Comparison of ENCODE assay signal across 17 cellular contexts in genomic region chr2:187550797-187551306, GRCh38. TPM values are rescaled to one million over a fixed set of nuclear protein-coding genes. Genes with fewer than 3 reads are reported as not detected.
DNase-seq lines count a peak whose midpoint lies in the region; ATAC-seq and TF ChIP-seq lines count a peak whose summit lies in the region.
"Had no signal": no experiment of that assay in that cellular context is flagged by ENCODE, and none has a peak within 500 bp of the region (broad histone marks: within the 10 kb centered on the region; RNA-seq: fewer than 3 reads in every experiment).

No MANE protein-coding gene starts in this region.

- H3K4me3 ChIP-seq in SK-N-MC = no peak overlapping the region
- peak overlapping the region; percentile 74 for H3K4me3 ChIP-seq in endocrine pancreas (ENCODE audit: control insufficient read depth, insufficient read depth, low read length)
- H3K4me3 ChIP-seq in mesodermal cell (ENCODE audit: extremely low read depth, insufficient read depth, low read length, poor library complexity, severe bottlenecking) = peak overlapping the region; percentile 38
- H3K4me3 ChIP-seq in tibial artery = peak overlapping the region; percentile 60 to 65
- no peak overlapping the region for H3K4me3 ChIP-seq in GM23338
- no peak overlapping the region for H3K4me3 ChIP-seq in trophoblast cell (ENCODE audit: low read depth, low read length)
- H3K4me3 ChIP-seq: PC-9 had no signal

- H3K4me1 Mint-ChIP-seq in GM23338 = peaks cover 17% of the 10 kb centered on the region; the same call in 2 of the 3 replicates

- no peaks in the 10 kb centered on the region for H3K27me3 ChIP-seq in endocrine pancreas (ENCODE audit: control insufficient read depth, insufficient read depth, low read length)
- no peaks in the 10 kb centered on the region for H3K27me3 ChIP-seq in tibial artery
- H3K27me3 ChIP-seq in GM23338 (ENCODE audit: insufficient read depth) = no peaks in the 10 kb centered on the region
- H3K27me3 ChIP-seq in trophoblast cell (ENCODE audit: insufficient read depth, low read length) = no peaks in the 10 kb centered on the region

- H3K9me2 ChIP-seq in GM23338 (ENCODE audit: insufficient read depth) = no peaks in the 10 kb centered on the region

- H2AK5ac ChIP-seq in trophoblast cell (ENCODE audit: low read length) = no peak overlapping the region

- no peak overlapping the region for H4K91ac ChIP-seq in trophoblast cell (ENCODE audit: low read depth, low read length)

- H3K9me3 ChIP-seq in SK-N-MC (ENCODE audit: low read depth, low read length) (no peaks in the 10 kb centered on the region), endocrine pancreas (ENCODE audit: control insufficient read depth, low read length) (no peaks in the 10 kb centered on the region), mesodermal cell (ENCODE audit: control insufficient read depth, low read length) (no peaks in the 10 kb centered on the region), tibial artery (no peaks in the 10 kb centered on the region), trophoblast cell (ENCODE audit: insufficient read depth, low read depth, low read length) (no peaks in the 10 kb centered on the region)

- peaks cover 8% of the 10 kb centered on the region for H3K36me3 Mint-ChIP-seq in GM23338 (ENCODE audit: low read depth)
- H3K36me3 Mint-ChIP-seq: CD4-positive, CD25-positive, alpha-beta regulatory T cell; natural killer cell treated with Interleukin-12 subunit alpha and Interleukin-12 subunit beta and Interleukin-15 and Interleukin-18, amount 100 ng/mL, for 72 hours had no signal

- H2BK5ac ChIP-seq in trophoblast cell (ENCODE audit: low read depth, low read length, poor library complexity) = no peak overlapping the region

- H3K4me3 Mint-ChIP-seq in GM23338 = no peak overlapping the region
- H3K4me3 Mint-ChIP-seq: activated naive CD4-positive, alpha-beta T cell treated with anti-CD3 and anti-CD28 coated beads for 36 hours; CD4-positive, CD25-positive, alpha-beta regulatory T cell; natural killer cell treated with Interleukin-12 subunit alpha and Interleukin-12 subunit beta and Interleukin-15 and Interleukin-18, amount 100 ng/mL, for 72 hours had no signal

- no peak overlapping the region for H2BK120ac ChIP-seq in trophoblast cell (ENCODE audit: insufficient read depth, low read length, poor library complexity)

- H3K14ac ChIP-seq in trophoblast cell (ENCODE audit: low read length) = no peak overlapping the region

- H4K12ac ChIP-seq in trophoblast cell (ENCODE audit: low read depth, low read length) = no peak overlapping the region

- H3K9me3 Mint-ChIP-seq in GM23338 = peaks cover 7% of the 10 kb centered on the region
- H3K9me3 Mint-ChIP-seq: natural killer cell treated with Interleukin-12 subunit alpha and Interleukin-12 subunit beta and Interleukin-15 and Interleukin-18, amount 100 ng/mL, for 72 hours had no signal

- H3K36me3 ChIP-seq in SK-N-MC (ENCODE audit: insufficient read depth, low read length) (no peaks in the 10 kb centered on the region; the same call in 1 of the 2 replicates), endocrine pancreas (ENCODE audit: control insufficient read depth, insufficient read depth, low read length) (no peaks in the 10 kb centered on the region), mesodermal cell (ENCODE audit: control insufficient read depth, insufficient read depth, low read length) (peaks cover 24% of the 10 kb centered on the region), tibial artery (no peaks in the 10 kb centered on the region), GM23338 (ENCODE audit: insufficient read depth) (no peaks in the 10 kb centered on the region), trophoblast cell (ENCODE audit: control insufficient read depth in 1 of 2, insufficient read depth in 2 of 2, low read length in 2 of 2) (no peaks in the 10 kb centered on the region)

- no CpG with 5 or more reads among the region's 1 CpG for WGBS in mesodermal cell (ENCODE audit: insufficient coverage in 2 of 2), 2 experiments
- no CpG with 5 or more reads among the region's 1 CpG for WGBS in trophoblast cell (ENCODE audit: extremely low coverage, insufficient coverage, insufficient read length)

- H3K79me1 ChIP-seq in trophoblast cell (ENCODE audit: low read length) = no peaks in the 10 kb centered on the region

- H3K4ac ChIP-seq in trophoblast cell (ENCODE audit: low read depth, low read length) = no peak overlapping the region

- intact Hi-C loops in tibial artery (cut with DNase I; ENCODE audit: low total_unique reads) = no loop called here

- H3K18ac ChIP-seq in trophoblast cell (ENCODE audit: low read length) = no peak overlapping the region

- TF ChIP-seq CTCF in tibial artery (IDR thresholded peaks at IDR 0.05) = no peak
- no peak for TF ChIP-seq CTCF in GM23338 (conservative IDR thresholded peaks at IDR 0.05; ENCODE audit: low read depth in 2 of 2)

- H3K27me3 Mint-ChIP-seq in GM23338 (ENCODE audit: insufficient read depth, low read depth, poor library complexity) = no peaks in the 10 kb centered on the region
- H3K27me3 Mint-ChIP-seq: CD4-positive, CD25-positive, alpha-beta regulatory T cell; natural killer cell treated with Interleukin-12 subunit alpha and Interleukin-12 subunit beta and Interleukin-15 and Interleukin-18, amount 100 ng/mL, for 72 hours had no signal

- peak overlapping the region; percentile 21 for H3K27ac ChIP-seq in SK-N-MC
- H3K27ac ChIP-seq in mesodermal cell (ENCODE audit: low read depth, low read length, severe bottlenecking) = no peak overlapping the region
- peak overlapping the region; percentile 77 to 80 for H3K27ac ChIP-seq in tibial artery
- no peak overlapping the region for H3K27ac ChIP-seq in GM23338 (ENCODE audit: low read depth)
- H3K27ac ChIP-seq in trophoblast cell (ENCODE audit: low read depth, low read length) = no peak overlapping the region
- H3K27ac ChIP-seq: PC-9 had no signal

- no peak overlapping the region for H3K9ac ChIP-seq in SK-N-MC (ENCODE audit: insufficient read length)
- H3K9ac ChIP-seq in endocrine pancreas (ENCODE audit: control insufficient read depth, insufficient read depth, low read length) = no peak overlapping the region
- no peak overlapping the region for H3K9ac ChIP-seq in trophoblast cell (ENCODE audit: low read length)

- no peaks in the 10 kb centered on the region for H3F3A ChIP-seq in GM23338 (replicated peaks; ENCODE audit: low read depth)

- no peak for ATAC-seq in GM23338
- ATAC-seq: natural killer cell treated with Interleukin-12 subunit alpha and Interleukin-12 subunit beta and Interleukin-15 and Interleukin-18, amount 100 ng/mL, for 72 hours had no signal

- H3K4me1 ChIP-seq in endocrine pancreas (ENCODE audit: control insufficient read depth, insufficient read depth, low read length) (peaks cover 15% of the 10 kb centered on the region), mesodermal cell (ENCODE audit: control insufficient read depth, insufficient read depth, low read length, poor library complexity, severe bottlenecking) (peaks cover 20% of the 10 kb centered on the region), tibial artery (peaks cover 0 to 74% (median 16%) of the 10 kb centered on the region in 4 donors), GM23338 (ENCODE audit: insufficient read depth) (peaks cover 17% of the 10 kb centered on the region), trophoblast cell (ENCODE audit: control insufficient read depth in 1 of 2, insufficient read depth in 2 of 2, low read length in 2 of 2) (no peaks in the 10 kb centered on the region)

- no peak overlapping the region for H3K4me2 ChIP-seq in GM23338
- no peak overlapping the region for H3K4me2 ChIP-seq in trophoblast cell (ENCODE audit: low read length)
- H3K4me2 ChIP-seq: PC-9 had no signal

- no peak for DNase-seq in SK-N-MC (ENCODE audit: low read depth, low spot score)
- DNase-seq in tibial artery = no peak
- no peak for DNase-seq in mesenteric fat pad (ENCODE audit: low spot score)
- DNase-seq in GM23338 (ENCODE audit: low spot score) = no peak
- DNase-seq in trophoblast cell = no peak
- DNase-seq: activated naive CD4-positive, alpha-beta T cell treated with anti-CD3 and anti-CD28 coated beads for 36 hours; CD4-positive, CD25-positive, alpha-beta regulatory T cell; central memory CD4-positive, alpha-beta T cell; hippocampal formation; NCI-H1694; NCI-H524; PC-9; stimulated activated naive CD4-positive, alpha-beta T cell; SW 1271 had no signal

- no peak overlapping the region for H3K27ac Mint-ChIP-seq in GM23338
- H3K27ac Mint-ChIP-seq: activated naive CD4-positive, alpha-beta T cell treated with anti-CD3 and anti-CD28 coated beads for 36 hours; natural killer cell treated with Interleukin-12 subunit alpha and Interleukin-12 subunit beta and Interleukin-15 and Interleukin-18, amount 100 ng/mL, for 72 hours had no signal

- no peak overlapping the region for H2AFZ ChIP-seq in GM23338
- no peak overlapping the region for H2AFZ ChIP-seq in trophoblast cell (ENCODE audit: insufficient read depth, low read length, poor library complexity)
- H2AFZ ChIP-seq: PC-9 had no signal

- H3K23ac ChIP-seq in trophoblast cell (ENCODE audit: low read length) = no peak overlapping the region

- H4K8ac ChIP-seq in trophoblast cell (ENCODE audit: low read depth, low read length) = no peak overlapping the region

- H2BK12ac ChIP-seq in trophoblast cell (ENCODE audit: low read length) = no peak overlapping the region

- no peaks in the 10 kb centered on the region for H3K79me2 ChIP-seq in GM23338 (replicated peaks; ENCODE audit: insufficient read depth)
- H3K79me2 ChIP-seq in trophoblast cell (ENCODE audit: control insufficient read depth, insufficient read depth, low read length, poor library complexity) = no peaks in the 10 kb centered on the region

- no peaks in the 10 kb centered on the region for H4K20me1 ChIP-seq in GM23338 (replicated peaks; ENCODE audit: insufficient read depth)

TF ChIP-seq in GM23338, 12 proteins besides CTCF, POLR2A, EP300 and RAD21 (continues in another document):
- TF ChIP-seq CREB1 (CRISPR knock-in tag; IDR thresholded peaks at IDR 0.05; ENCODE audit: low read depth) (no peak), EZH2 (IDR thresholded peaks at IDR 0.05; ENCODE audit: low read depth, unreplicated experiment) (no peak), ZNF114 (CRISPR knock-in tag; IDR thresholded peaks at IDR 0.05) (no peak), EZH2phosphoT487 (IDR thresholded peaks at IDR 0.05; ENCODE audit: unreplicated experiment) (no peak), ETS1 (IDR thresholded peaks at IDR 0.05) (no peak)

RNA-seq across cellular contexts. Expression of gene TFPI, which starts 3.4 kb away (rescaled TPM):
- 457 TPM for polyA plus RNA-seq in mesodermal cell (2013, experiment 1 of 2)
- 455 TPM for polyA plus RNA-seq in mesodermal cell (2013, experiment 2 of 2)
- 66.8 TPM for total RNA-seq in mesenteric fat pad
- total RNA-seq in GM23338 (2014; rRNA removed; shearing (Covaris generic)) = 0.58 and 1.8 TPM in 2 replicates
- 1.9 and 2.2 TPM in 2 replicates for polyA plus RNA-seq in GM23338 (2016; fragmentation: Nextera tagmentation; extraction: Ambion mirVana)
- 210 and 216 TPM in 2 replicates for polyA plus RNA-seq in trophoblast cell (2013)
- total RNA-seq: activated naive CD4-positive, alpha-beta T cell treated with anti-CD3 and anti-CD28 coated beads for 36 hours had no signal
- polyA plus RNA-seq: CD4-positive, CD25-positive, alpha-beta regulatory T cell had no signal

Comparison
In these comparisons a context has a peak if more than half of its experiments do, and no peak if none do; other contexts are left out.
1. H3K27ac ChIP-seq: peak in SK-N-MC (single experiment) and tibial artery (2 of 2); none in mesodermal cell (single experiment), GM23338 (single experiment) and trophoblast cell (single experiment).
2. H3K4me3 ChIP-seq: peak in endocrine pancreas (single experiment), mesodermal cell (single experiment) and tibial artery (2 of 2); none in SK-N-MC (single experiment), GM23338 (single experiment) and trophoblast cell (single experiment).
3. RNA of gene TFPI, which starts 3.4 kb away (total RNA-seq): 66.8 TPM in mesenteric fat pad (single experiment); 0.58 to 1.8 TPM in GM23338; every median in the first group is over 10 times any median in the second.